Comparison of ENCODE assay signal across 8 cellular contexts in the genomic region with DNA sequence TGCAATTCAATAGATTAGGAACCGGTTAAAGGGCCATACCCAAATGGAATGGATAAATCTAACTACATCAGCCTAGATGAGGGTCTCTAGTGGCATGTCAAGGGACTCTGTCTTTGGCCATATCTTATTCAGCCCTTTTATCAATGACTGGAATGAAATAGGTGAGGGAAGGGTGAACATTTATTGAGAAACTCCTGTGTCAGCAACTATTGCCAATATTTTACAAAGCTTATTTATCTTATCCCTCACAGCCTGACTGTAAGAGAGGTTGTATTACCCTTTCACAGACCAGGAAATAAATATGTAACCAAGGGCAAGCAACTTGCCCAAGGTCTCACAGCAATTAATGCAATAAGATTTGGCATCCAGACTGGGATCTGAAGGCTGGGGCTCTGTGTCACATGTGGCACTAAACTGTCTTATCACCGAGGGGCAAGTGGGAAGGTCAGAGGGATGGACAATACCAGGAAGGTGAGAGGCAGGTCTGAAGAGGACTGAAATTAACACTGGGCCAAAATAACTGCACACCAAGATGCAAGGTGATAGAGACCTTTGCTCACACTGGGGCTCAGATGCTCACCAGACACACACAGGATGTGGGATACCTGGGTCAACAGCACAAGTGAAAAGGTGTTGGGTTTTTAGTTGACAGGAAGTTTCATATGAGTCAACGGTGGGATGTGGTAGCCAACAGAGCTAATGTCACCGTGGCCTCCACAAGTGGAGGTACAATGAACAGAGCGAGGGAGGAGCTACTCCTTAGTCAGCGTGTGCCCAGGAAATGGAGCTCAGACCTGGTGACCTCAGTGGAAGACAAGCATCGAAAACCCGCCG.
DNase-seq lines count a peak whose midpoint lies in the region; ATAC-seq lines count a peak whose summit lies in the region.

No MANE protein-coding gene starts in this region.

- H3K4me3 ChIP-seq in Jurkat, Clone E6-1 (ENCODE audit: low read length) = peak overlapping the region; percentile 20

- DNase-seq in A172 (ENCODE audit: low spot score) (peak; percentile 25), foreskin melanocyte (no peak), NCI-H226 (no peak)
- peak; percentile 96 for DNase-seq in Jurkat, Clone E6-1 (ENCODE audit: low read depth, low spot score)
- peak; percentile 67 for DNase-seq in activated effector memory CD4-positive, alpha-beta T cell treated with Interleukin-2 at 50 U/mL for 16 hours
- peak; percentile 38 to 63 for DNase-seq in stimulated activated CD8-positive, alpha-beta memory T cell treated with anti-CD3 and anti-CD28 coated beads, Interleukin-15, amount 100 ng/mL, for 4 hours (ENCODE audit: low read depth in 2 of 2)

- ATAC-seq in GM21390 (IDR thresholded peaks at IDR 0.05; ENCODE audit: unreplicated experiment) (peak; percentile 93), HG03439 (IDR thresholded peaks at IDR 0.05; ENCODE audit: unreplicated experiment) (no peak)

Comparison
In these comparisons a context has a peak if more than half of its experiments do, and no peak if none do; other contexts are left out.
1. DNase-seq: peak in A172 (single experiment), Jurkat, Clone E6-1 (single experiment), activated effector memory CD4-positive, alpha-beta T cell treated with Interleukin-2 at 50 U/mL for 16 hours (single experiment) and stimulated activated CD8-positive, alpha-beta memory T cell treated with anti-CD3 and anti-CD28 coated beads, Interleukin-15, amount 100 ng/mL, for 4 hours (2 of 2); none in foreskin melanocyte (single experiment) and NCI-H226 (single experiment).